ENCODE assay signal across 24 cellular contexts in the genomic region with DNA sequence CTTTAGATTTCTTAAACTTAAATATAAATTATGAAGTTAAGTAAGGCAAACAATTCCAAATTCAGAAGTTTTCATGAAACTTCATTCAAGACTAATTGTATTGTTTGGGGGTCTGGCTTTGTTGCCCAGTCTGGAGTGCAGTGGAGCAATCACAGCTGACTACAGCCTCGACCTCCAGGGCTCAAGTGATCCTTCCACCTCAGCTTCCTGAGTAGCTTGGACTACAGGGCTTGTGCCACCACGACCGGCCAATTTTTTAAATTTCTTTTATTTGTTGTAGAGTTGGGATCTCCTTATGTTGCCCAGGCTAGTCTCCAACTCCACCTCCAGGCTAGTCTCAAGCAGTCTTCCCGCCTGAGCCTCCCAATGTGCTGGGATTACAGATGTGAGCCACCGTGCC. TPM values are rescaled to one million over a fixed set of nuclear protein-coding genes. Genes with fewer than 3 reads are reported as not detected.
DNase-seq lines count a peak whose midpoint lies in the region; ATAC-seq, FAIRE-seq and TF ChIP-seq lines count a peak whose summit lies in the region.
"Had no signal": no experiment of that assay in that cellular context is flagged by ENCODE, and none has a peak within 500 bp of the region (broad histone marks: within the 10 kb centered on the region; RNA-seq: fewer than 3 reads in every experiment).

No MANE protein-coding gene starts in this region.

- peaks cover 30% of the 10 kb centered on the region for H3K36me3 Mint-ChIP-seq in activated CD4-positive, alpha-beta T cell treated with anti-CD3 and anti-CD28 coated beads, Interleukin-2, amount 10 ng/mL, durations not matched to agents 24 days and 14 days (ENCODE audit: low read depth)
- H3K36me3 Mint-ChIP-seq: CD4-positive, alpha-beta memory T cell had no signal

- H4K20me1 ChIP-seq in HepG2 (ENCODE audit: insufficient read depth, low read length) (peaks cover 88% of the 10 kb centered on the region), K562 (replicated peaks; ENCODE audit: control insufficient read depth, insufficient read depth, low read length) (peaks cover 27% of the 10 kb centered on the region), smooth muscle cell (ENCODE audit: low read depth) (peaks cover 100% of the 10 kb centered on the region)

- ATAC-seq in HepG2 (no peak), right lobe of liver (no peak), K562 (no peak)
- ATAC-seq: A549 had no signal

- H3K79me2 ChIP-seq in HepG2 (ENCODE audit: insufficient read depth, low read length) (peaks cover 89% of the 10 kb centered on the region), K562 (ENCODE audit: control insufficient read depth, insufficient read depth, low read length) (peaks cover 94% of the 10 kb centered on the region), smooth muscle cell (ENCODE audit: low read depth) (peaks cover 100% of the 10 kb centered on the region)

- H3K27me3 ChIP-seq in HepG2 (ENCODE audit: control insufficient read depth in 1 of 2, insufficient read depth in 2 of 2, low read length in 2 of 2) (no peaks in the 10 kb centered on the region), right lobe of liver (no peaks in the 10 kb centered on the region), K562 (ENCODE audit: control insufficient read depth in 2 of 2, insufficient read depth in 2 of 2, low read length in 2 of 2) (no peaks in the 10 kb centered on the region), smooth muscle cell (ENCODE audit: low read depth) (no peaks in the 10 kb centered on the region)

- no peak for TF ChIP-seq EP300 in HepG2 (IDR thresholded peaks at IDR 0.05; ENCODE audit: low read depth in 2 of 2, low read length in 2 of 2)
- TF ChIP-seq EP300 in HepG2 (CRISPR knock-in tag; IDR thresholded peaks at IDR 0.05; ENCODE audit: borderline replicate concordance): no peak
- TF ChIP-seq EP300 in K562 (IDR thresholded peaks at IDR 0.05; ENCODE audit: low read length): no peak

- H3K27ac ChIP-seq in HepG2 (ENCODE audit: extremely low read length, insufficient read depth, low read length): no peak overlapping the region
- H3K27ac ChIP-seq in right lobe of liver: no peak overlapping the region
- H3K27ac ChIP-seq in K562 (ENCODE audit: extremely low read depth, low read depth, low read length): no peak overlapping the region
- H3K27ac ChIP-seq in smooth muscle cell (ENCODE audit: low read depth): no peak overlapping the region
- H3K27ac ChIP-seq: A549 had no signal

- no peak for FAIRE-seq in HepG2 (lab: Jason Lieb, UNC)
- FAIRE-seq in K562 (lab: Jason Lieb, UNC): no peak
- FAIRE-seq: A549, GM12891, GM18507 had no signal

- TF ChIP-seq CTCF in HepG2 (CRISPR knock-in tag; IDR thresholded peaks at IDR 0.05) (no peak), right lobe of liver (IDR thresholded peaks at IDR 0.05) (no peak), K562 (IDR thresholded peaks at IDR 0.05 in 2 of 3, conservative IDR thresholded peaks at IDR 0.05 in 1 of 3; ENCODE audit: insufficient read depth in 2 of 3, low read depth in 1 of 3, low read length in 3 of 3) (no peak), smooth muscle cell (IDR thresholded peaks at IDR 0.05; ENCODE audit: borderline replicate concordance, insufficient read depth, poor library complexity, severe bottlenecking) (no peak)

- no peaks in the 10 kb centered on the region for H3F3A ChIP-seq in smooth muscle cell (ENCODE audit: low read depth)

- H3K9ac ChIP-seq in HepG2 (ENCODE audit: insufficient read depth, low read depth, low read length) (no peak overlapping the region), K562 (ENCODE audit: insufficient read depth in 1 of 2, low read depth in 2 of 2, low read length in 2 of 2) (no peak overlapping the region), smooth muscle cell (ENCODE audit: low read depth) (no peak overlapping the region)

- no peaks in the 10 kb centered on the region for H3K27me3 Mint-ChIP-seq in activated CD4-positive, alpha-beta T cell treated with anti-CD3 and anti-CD28 coated beads, Interleukin-2, amount 10 ng/mL, durations not matched to agents 24 days and 14 days
- H3K27me3 Mint-ChIP-seq: CD4-positive, alpha-beta memory T cell had no signal

- H3K9me3 Mint-ChIP-seq in activated CD4-positive, alpha-beta T cell treated with anti-CD3 and anti-CD28 coated beads, Interleukin-2, amount 10 ng/mL, durations not matched to agents 24 days and 14 days: peaks cover 4% of the 10 kb centered on the region
- H3K9me3 Mint-ChIP-seq: CD4-positive, alpha-beta memory T cell had no signal

- no peak overlapping the region for H3K4me3 Mint-ChIP-seq in activated CD4-positive, alpha-beta T cell treated with anti-CD3 and anti-CD28 coated beads, Interleukin-2, amount 10 ng/mL, durations not matched to agents 24 days and 14 days
- H3K4me3 Mint-ChIP-seq: CD4-positive, alpha-beta memory T cell had no signal

- 87% methylated on average over 5 of the region's 5 CpGs for WGBS in HepG2 (ENCODE audit: low lambda C conversion rate)
- WGBS in right lobe of liver (ENCODE audit: insufficient coverage, low coverage, low lambda C conversion rate, missing lambda C conversion rate): 67% methylated on average over 3 of the region's 5 CpGs
- WGBS in K562 (ENCODE audit: insufficient coverage, low coverage, missing lambda C conversion rate): 68% methylated on average over 5 of the region's 5 CpGs
- WGBS in smooth muscle cell (ENCODE audit: low lambda C conversion rate): 93% methylated on average over 5 of the region's 5 CpGs

- TF ChIP-seq RAD21 in HepG2 (CRISPR knock-in tag; IDR thresholded peaks at IDR 0.05) (no peak), K562 (CRISPR knock-in tag; conservative IDR thresholded peaks at IDR 0.05 in 1 of 2, IDR thresholded peaks at IDR 0.05 in 1 of 2) (no peak)

- H3K36me3 ChIP-seq in HepG2 (replicated peaks in 1 of 2; ENCODE audit: control insufficient read depth in 1 of 2, insufficient read depth in 2 of 2, low read length in 2 of 2) (peaks cover 2 to 8% of the 10 kb centered on the region in 2 experiments; a peak in 2 of 5 replicates), right lobe of liver (no peaks in the 10 kb centered on the region), K562 (ENCODE audit: control insufficient read depth, insufficient read depth, low read length) (peaks cover 3% of the 10 kb centered on the region; the same call in 2 of the 3 replicates), smooth muscle cell (ENCODE audit: low read depth) (no peaks in the 10 kb centered on the region)

- H2AFZ ChIP-seq in HepG2 (ENCODE audit: low read length) (no peak overlapping the region), K562 (ENCODE audit: low read depth, low read length) (no peak overlapping the region), smooth muscle cell (ENCODE audit: low read depth) (no peak overlapping the region)

- no peak overlapping the region for H3K4me3 ChIP-seq in HepG2 (replicated peaks in 1 of 3; ENCODE audit: insufficient read depth in 1 of 3, low read depth in 2 of 3, low read length in 3 of 3)
- H3K4me3 ChIP-seq in right lobe of liver: no peak overlapping the region
- no peak overlapping the region for H3K4me3 ChIP-seq in K562
- H3K4me3 ChIP-seq in smooth muscle cell: no peak overlapping the region
- H3K4me3 ChIP-seq: A549 had no signal

- no peak overlapping the region for H3K27ac Mint-ChIP-seq in activated CD4-positive, alpha-beta T cell treated with anti-CD3 and anti-CD28 coated beads, Interleukin-2, amount 10 ng/mL, durations not matched to agents 24 days and 14 days

- TF ChIP-seq POLR2A in HepG2 (IDR thresholded peaks at IDR 0.05; ENCODE audit: insufficient read depth in 1 of 2, low read depth in 2 of 2, low read length in 2 of 2) (no peak), right lobe of liver (IDR thresholded peaks at IDR 0.05) (no peak), K562 (conservative IDR thresholded peaks at IDR 0.05) (no peak)

- H3K9me1 ChIP-seq in K562 (ENCODE audit: control insufficient read depth, insufficient read depth, low read length): no peaks in the 10 kb centered on the region

- CTCF ChIA-PET in HepG2 (lab: Yijun Ruan, JAX; ENCODE audit: low intra/inter-chr PET ratio, low total read pairs): no interaction called here
- CTCF ChIA-PET in K562 (lab: Yijun Ruan, JAX; ENCODE audit: low intra/inter-chr PET ratio): no interaction called here

- H3K9me3 ChIP-seq in HepG2 (ENCODE audit: low read length) (no peaks in the 10 kb centered on the region), right lobe of liver (no peaks in the 10 kb centered on the region), K562 (replicated peaks; ENCODE audit: control insufficient read depth, insufficient read depth, low read depth, low read length) (no peaks in the 10 kb centered on the region), smooth muscle cell (replicated peaks; ENCODE audit: low read depth) (no peaks in the 10 kb centered on the region)
- H3K9me3 ChIP-seq: A549 had no signal

- in situ Hi-C loops in HepG2 (cut with HindIII; ENCODE audit: extremely low pct_ligation_motif_present, low pct_unique_long_range_greater_than_20kb): no loop called here
- in situ Hi-C loops in K562 (cut with MboI): no loop called here

- intact Hi-C loops in activated CD4-positive, alpha-beta T cell treated with anti-CD3 and anti-CD28 coated beads, Interleukin-2, amount 10 ng/mL, durations not matched to agents 24 days and 14 days (cut with micrococcal nuclease): no loop called here
- intact Hi-C loops in HepG2 (cut with micrococcal nuclease; ENCODE audit: unreplicated experiment): no loop called here
- intact Hi-C loops in right lobe of liver (cut with DNase I): no loop called here
- intact Hi-C loops in K562 (cut with micrococcal nuclease): no loop called here

- peaks cover 29% of the 10 kb centered on the region for H3K4me1 Mint-ChIP-seq in activated CD4-positive, alpha-beta T cell treated with anti-CD3 and anti-CD28 coated beads, Interleukin-2, amount 10 ng/mL, durations not matched to agents 24 days and 14 days

- POLR2A ChIA-PET in HepG2 (lab: Yijun Ruan, JAX): no interaction called here
- POLR2A ChIA-PET in K562 (lab: Yijun Ruan, JAX): interaction anchor here (1.3 to 3.5 kb wide), 3 partner anchors 10 to 23 kb away, joined by 3 to 45 read pairs (median 4); partner anchors contain the start of gene P4HA1

- BruUV-seq in HepG2 (replicated peaks; lab: Mats Ljungman, UMichigan) (no TSS peak), K562 (replicated peaks; lab: Mats Ljungman, UMichigan) (no TSS peak)

- H3K4me2 ChIP-seq in HepG2 (ENCODE audit: low read depth, low read length) (no peak overlapping the region), K562 (ENCODE audit: insufficient read depth, low read length) (no peak overlapping the region), smooth muscle cell (peak overlapping the region; percentile 4)
- H3K4me2 ChIP-seq: A549 had no signal

- peak; percentile 27 for DNase-seq in activated CD4-positive, alpha-beta T cell treated with anti-CD3 and anti-CD28 coated beads, Interleukin-2, amount 10 ng/mL, durations not matched to agents 24 days and 14 days
- DNase-seq in activated CD4-positive, alpha-beta T cell treated with anti-CD3 and anti-CD28 coated beads, Interleukin-2, amount 50 U/mL, for 4 hours: no peak
- no peak for DNase-seq in HepG2 (ENCODE audit: low spot score)
- no peak for DNase-seq in right lobe of liver
- no peak for DNase-seq in K562 (ENCODE audit: extremely low read depth in 1 of 4, low spot score in 3 of 4)
- no peak for DNase-seq in smooth muscle cell (lab: John Stamatoyannopoulos, UW; ENCODE audit: unreplicated experiment)
- DNase-seq in NCI-H1694 (lab: John Stamatoyannopoulos, UW): no peak
- no peak for DNase-seq in NOMO-1 treated with dmso at 0.1 percent for 144 hours (lab: John Stamatoyannopoulos, UW; ENCODE audit: unreplicated experiment)
- DNase-seq: 8988T; ACHN; AML-193; C1 segment of cervical spinal cord; Calu3; CD4-positive, alpha-beta memory T cell; COR-L47; DMS53; DMS79 treated with DMSO at 0.1 percent for 48 hours; GF-D8; GOT3; HCEC 1CT had no signal

- H3K4me1 ChIP-seq in HepG2 (ENCODE audit: insufficient read depth, low read length) (peaks cover 54% of the 10 kb centered on the region), right lobe of liver (peaks cover 0 to 36% (median 8%) of the 10 kb centered on the region in 4 donors), K562 (replicated peaks in 1 of 2; ENCODE audit: control insufficient read depth in 2 of 2, insufficient read depth in 2 of 2, low read length in 2 of 2) (peaks cover 4 to 24% of the 10 kb centered on the region in 2 experiments; a peak in 3 of 5 replicates), smooth muscle cell (ENCODE audit: low read depth) (no peaks in the 10 kb centered on the region)

RNA-seq across cellular contexts. Expression of gene P4HA1, which starts 12.5 kb away (rescaled TPM):
- total RNA-seq in activated CD4-positive, alpha-beta T cell treated with anti-CD3 and anti-CD28 coated beads, Interleukin-2, amount 10 ng/mL, durations not matched to agents 24 days and 14 days: 69.4 and 71.1 TPM in 2 replicates
- total RNA-seq in HepG2 (2016; rRNA removed; fragmentation: Illumina TruSeq; extraction: Trizol) (39.0 and 63.1 TPM in 2 replicates), right lobe of liver (10 to 100 TPM in 5 of 6 experiments, 1 to 10 TPM in 1; 6.2 to 67.8 (median 26.2) TPM), K562 (2014; rRNA removed) (20.2 and 23.4 TPM in 2 replicates), K562 (2014; rRNA removed; fragmentation: Illumina TruSeq; extraction: Trizol) (39.5 and 41.2 TPM in 2 replicates), K562 (2015; rRNA removed; fragmentation: Illumina TruSeq; extraction: Trizol) (28.5 and 31.9 TPM in 2 replicates), K562 (2021) (23.9 and 27.2 TPM in 2 replicates), smooth muscle cell (489 and 568 TPM in 2 replicates)
- total RNA-seq in HepG2 (2016; cell fraction: cytosol; rRNA removed; fragmentation: Illumina TruSeq; extraction: Trizol; ENCODE audit: low read depth): 11.3 TPM in 2 replicates
- 39.0 and 64.4 TPM in 2 replicates for total RNA-seq in HepG2 (2016; cell fraction: insoluble cytoplasmic fraction; rRNA removed; fragmentation: Illumina TruSeq; extraction: Trizol)
- 21.6 and 25.4 TPM in 2 replicates for total RNA-seq in HepG2 (2016; cell fraction: membrane; rRNA removed; fragmentation: Illumina TruSeq; extraction: Trizol)
- 64.0 and 71.0 TPM in 2 replicates for total RNA-seq in HepG2 (2016; cell fraction: nucleus; rRNA removed; fragmentation: Illumina TruSeq; extraction: Trizol)
- polyA plus RNA-seq in HepG2 (2011; rRNA removed) (137 and 196 TPM in 2 replicates), K562 (2011; rRNA removed) (149 and 177 TPM in 2 replicates), K562 (2014; fragmentation: Illumina TruSeq; extraction: Trizol) (24.6 and 30.3 TPM in 2 replicates), K562 (2014; fragmentation: Nextera tagmentation; extraction: Ambion mirVana) (10 to 100 TPM; 21.0 to 28.6 TPM), K562 (2014; rRNA removed) (20.2 and 23.1 TPM in 2 replicates), smooth muscle cell (366 and 467 TPM in 2 replicates)
- polyA plus RNA-seq in HepG2 (2011; cell fraction: cytosol; rRNA removed): 76.6 and 126 TPM in 2 replicates
- polyA plus RNA-seq in HepG2 (2011; cell fraction: nucleus; rRNA removed): 43.9 and 52.6 TPM in 2 replicates
- polyA plus RNA-seq in HepG2 (2012): 219 and 241 TPM in 2 replicates
- 5.6 and 5.7 TPM in 2 replicates for polyA plus RNA-seq in HepG2 (2016; cell fraction: cytosol; fragmentation: Illumina TruSeq; extraction: Trizol; ENCODE audit: low read depth)
- 28.0 TPM in 2 replicates for polyA plus RNA-seq in HepG2 (2016; cell fraction: insoluble cytoplasmic fraction; fragmentation: Illumina TruSeq; extraction: Trizol; ENCODE audit: low read depth)
- 11.2 and 11.8 TPM in 2 replicates for polyA plus RNA-seq in HepG2 (2016; cell fraction: membrane; fragmentation: Illumina TruSeq; extraction: Trizol; ENCODE audit: low read depth)
- polyA plus RNA-seq in HepG2 (2016; cell fraction: nucleus; fragmentation: Illumina TruSeq; extraction: Trizol; ENCODE audit: insufficient read depth, low read depth): 59.1 and 61.8 TPM in 2 replicates
- 7.7 and 38.5 TPM in 2 replicates for polyA minus RNA-seq in HepG2 (2011; rRNA and poly(A)+ RNA removed; ENCODE audit: low replicate concordance)
- 92.9 and 99.9 TPM in 2 replicates for polyA minus RNA-seq in HepG2 (2011; cell fraction: cytosol; rRNA and poly(A)+ RNA removed)
- polyA minus RNA-seq in HepG2 (2011; cell fraction: nucleus; rRNA and poly(A)+ RNA removed): 169 and 183 TPM in 2 replicates
- total RNA-seq in K562 (2011; cell fraction: chromatin; rRNA removed; ENCODE audit: low replicate concordance): 99.2 and 293 TPM in 2 replicates
- 97.4 and 123 TPM in 2 replicates for total RNA-seq in K562 (2011; cell fraction: nucleolus; rRNA removed)
- total RNA-seq in K562 (2011; cell fraction: nucleoplasm; rRNA removed): 210 and 247 TPM in 2 replicates
- polyA plus RNA-seq in K562 (2011; cell fraction: cytosol; rRNA removed): 21.1 and 78.8 TPM in 2 replicates
- polyA plus RNA-seq in K562 (2011; cell fraction: nucleus; rRNA removed): 36.0 and 74.0 TPM in 2 replicates
- 43.9 and 45.3 TPM in 2 replicates for polyA plus RNA-seq in K562 (2012)
- polyA minus RNA-seq in K562 (2011; rRNA and poly(A)+ RNA removed): 153 and 215 TPM in 2 replicates
- 47.5 and 48.9 TPM in 2 replicates for polyA minus RNA-seq in K562 (2011; cell fraction: cytosol; rRNA and poly(A)+ RNA removed)
- polyA minus RNA-seq in K562 (2011; cell fraction: nucleus; rRNA and poly(A)+ RNA removed): 39.4 and 94.5 TPM in 2 replicates

RNA-seq across cellular contexts. Expression of gene NUDT13, which starts 26.0 kb away (rescaled TPM):
- total RNA-seq in activated CD4-positive, alpha-beta T cell treated with anti-CD3 and anti-CD28 coated beads, Interleukin-2, amount 10 ng/mL, durations not matched to agents 24 days and 14 days: 0.80 and 0.91 TPM in 2 replicates
- total RNA-seq in HepG2 (2016; rRNA removed; fragmentation: Illumina TruSeq; extraction: Trizol) (2.5 and 4.2 TPM in 2 replicates), right lobe of liver (1 to 10 TPM; 1.8 to 4.2 (median 2.1) TPM), K562 (2014; rRNA removed) (3.9 and 5.6 TPM in 2 replicates), K562 (2014; rRNA removed; fragmentation: Illumina TruSeq; extraction: Trizol) (7.1 and 7.6 TPM in 2 replicates), K562 (2015; rRNA removed; fragmentation: Illumina TruSeq; extraction: Trizol) (3.5 and 5.6 TPM in 2 replicates), K562 (2021) (3.4 and 4.7 TPM in 2 replicates), smooth muscle cell (0.36 and 1.4 TPM in 2 replicates)
- 0.62 and 0.71 TPM in 2 replicates for total RNA-seq in HepG2 (2016; cell fraction: cytosol; rRNA removed; fragmentation: Illumina TruSeq; extraction: Trizol; ENCODE audit: low read depth)
- total RNA-seq in HepG2 (2016; cell fraction: insoluble cytoplasmic fraction; rRNA removed; fragmentation: Illumina TruSeq; extraction: Trizol): 2.6 and 3.4 TPM in 2 replicates
- total RNA-seq in HepG2 (2016; cell fraction: membrane; rRNA removed; fragmentation: Illumina TruSeq; extraction: Trizol): 1.4 and 1.7 TPM in 2 replicates
- total RNA-seq in HepG2 (2016; cell fraction: nucleus; rRNA removed; fragmentation: Illumina TruSeq; extraction: Trizol): 4.1 and 5.2 TPM in 2 replicates
- polyA plus RNA-seq in HepG2 (2011; rRNA removed) (5.0 and 6.5 TPM in 2 replicates), K562 (2011; rRNA removed) (10.5 and 11.1 TPM in 2 replicates), K562 (2014; fragmentation: Illumina TruSeq; extraction: Trizol) (5.0 and 5.6 TPM in 2 replicates), K562 (2014; fragmentation: Nextera tagmentation; extraction: Ambion mirVana) (1 to 10 TPM; 5.2 to 7.1 TPM), K562 (2014; rRNA removed) (4.7 and 10.9 TPM in 2 replicates), smooth muscle cell (1.7 and 1.9 TPM in 2 replicates)
- polyA plus RNA-seq in HepG2 (2011; cell fraction: cytosol; rRNA removed): 2.8 and 3.1 TPM in 2 replicates
- 8.1 and 8.8 TPM in 2 replicates for polyA plus RNA-seq in HepG2 (2011; cell fraction: nucleus; rRNA removed)
- polyA plus RNA-seq in HepG2 (2012): 3.6 and 5.2 TPM in 2 replicates
- polyA plus RNA-seq in HepG2 (2016; cell fraction: cytosol; fragmentation: Illumina TruSeq; extraction: Trizol; ENCODE audit: low read depth): 0.85 and 1.0 TPM in 2 replicates
- 3.0 and 4.1 TPM in 2 replicates for polyA plus RNA-seq in HepG2 (2016; cell fraction: insoluble cytoplasmic fraction; fragmentation: Illumina TruSeq; extraction: Trizol; ENCODE audit: low read depth)
- polyA plus RNA-seq in HepG2 (2016; cell fraction: membrane; fragmentation: Illumina TruSeq; extraction: Trizol; ENCODE audit: low read depth): 1.5 and 1.7 TPM in 2 replicates
- 8.3 and 9.2 TPM in 2 replicates for polyA plus RNA-seq in HepG2 (2016; cell fraction: nucleus; fragmentation: Illumina TruSeq; extraction: Trizol; ENCODE audit: insufficient read depth, low read depth)
- 1.9 and 2.1 TPM in 2 replicates for polyA minus RNA-seq in HepG2 (2011; rRNA and poly(A)+ RNA removed; ENCODE audit: low replicate concordance)
- polyA minus RNA-seq in HepG2 (2011; cell fraction: cytosol; rRNA and poly(A)+ RNA removed): 1.4 and 1.5 TPM in 2 replicates
- polyA minus RNA-seq in HepG2 (2011; cell fraction: nucleus; rRNA and poly(A)+ RNA removed): 4.6 and 4.8 TPM in 2 replicates
- 11.2 and 18.1 TPM in 2 replicates for total RNA-seq in K562 (2011; cell fraction: chromatin; rRNA removed; ENCODE audit: low replicate concordance)
- total RNA-seq in K562 (2011; cell fraction: nucleolus; rRNA removed): 6.3 and 7.5 TPM in 2 replicates
- total RNA-seq in K562 (2011; cell fraction: nucleoplasm; rRNA removed): 12.2 and 23.7 TPM in 2 replicates
- polyA plus RNA-seq in K562 (2011; cell fraction: cytosol; rRNA removed): 2.8 and 6.0 TPM in 2 replicates
- 8.4 and 12.4 TPM in 2 replicates for polyA plus RNA-seq in K562 (2011; cell fraction: nucleus; rRNA removed)
- 4.4 and 7.8 TPM in 2 replicates for polyA plus RNA-seq in K562 (2012)
- polyA minus RNA-seq in K562 (2011; rRNA and poly(A)+ RNA removed): 5.1 and 5.3 TPM in 2 replicates
- polyA minus RNA-seq in K562 (2011; cell fraction: cytosol; rRNA and poly(A)+ RNA removed): 2.7 and 3.0 TPM in 2 replicates
- polyA minus RNA-seq in K562 (2011; cell fraction: nucleus; rRNA and poly(A)+ RNA removed): 3.4 and 5.1 TPM in 2 replicates
- total RNA-seq: G401 had no signal
